ENCODE assay signal across 30 cellular contexts in genomic region chr19:15424692-15425272, GRCh38. TPM values are rescaled to one million over a fixed set of nuclear protein-coding genes. Genes with fewer than 3 reads are reported as not detected.
"Had no signal": no experiment of that assay in that cellular context is flagged by ENCODE, and none has a peak within 500 bp of the region (broad histone marks: within the 10 kb centered on the region; RNA-seq: fewer than 3 reads in every experiment).

No MANE protein-coding gene starts in this region.

- H3K27me3 ChIP-seq: esophagus squamous epithelium, left lung, neural progenitor cell, pancreas, testis, tibial artery had no signal

- H3K4me3 ChIP-seq: coronary artery, esophagus squamous epithelium, left lung, neural progenitor cell, pancreas, smooth muscle cell, testis, tibial artery had no signal

- H3K4me1 ChIP-seq: neural progenitor cell had no signal

- H2AFZ ChIP-seq: neural progenitor cell had no signal

- H3K9me3 ChIP-seq: esophagus squamous epithelium, pancreas, testis, tibial artery had no signal

- H3K9ac ChIP-seq: neural progenitor cell had no signal

- H3K27ac ChIP-seq: coronary artery, esophagus squamous epithelium, left lung, neural progenitor cell, pancreas, testis, tibial artery had no signal

- DNase-seq: dermis blood vessel endothelial cell; effector memory CD4-positive, alpha-beta T cell; erythroblast; esophagus squamous epithelium; foreskin melanocyte; glutamatergic neuron; kidney; left lung; mammary epithelial cell; mesendoderm; midbrain; naive thymus-derived CD4-positive, alpha-beta T cell; occipital lobe; retina; stimulated activated CD4-positive, alpha-beta T cell treated with anti-CD3 and anti-CD28 coated beads, Interleukin-12 subunit alpha, Interleukin-12 subunit beta, amount 100 ng/mL, for 4 hours; stimulated activated CD4-positive, alpha-beta T cell treated with anti-CD3 and anti-CD28 coated beads, Interleukin-1b, Interleukin-23, amount 100 ng/mL, for 48 hours; stimulated activated CD4-positive, alpha-beta T cell treated with anti-CD3 and anti-CD28 coated beads, Interleukin-4, amount 100 ng/mL, for 1 hour; stimulated activated CD8-positive, alpha-beta memory T cell treated with anti-CD3 and anti-CD28 coated beads, Interleukin-4, amount 100 ng/mL, for 48 hours; stimulated activated naive CD4-positive, alpha-beta T cell treated with Interleukin-2 at 50 U/mL for 16 hours; substantia nigra; testis; tibial artery had no signal

- H3K4me2 ChIP-seq: neural progenitor cell, smooth muscle cell had no signal

- ATAC-seq: left lung; naive thymus-derived CD4-positive, alpha-beta T cell; pancreas; sciatic nerve had no signal

RNA-seq across cellular contexts. Expression of gene RASAL3, which starts 39.6 kb away (rescaled TPM):
- total RNA-seq: mammary epithelial cell, smooth muscle cell had no signal
- polyA plus RNA-seq: mammary epithelial cell had no signal

RNA-seq across cellular contexts. Expression of gene PGLYRP2, which starts 54.5 kb away (rescaled TPM):
- total RNA-seq: dermis blood vessel endothelial cell, esophagus squamous epithelium, kidney, left lung, mammary epithelial cell, occipital lobe, posterior vena cava, pulmonary artery endothelial cell, sciatic nerve, smooth muscle cell, urinary bladder had no signal
- polyA plus RNA-seq: mammary epithelial cell, pancreas, smooth muscle cell had no signal
